ENCODE assay signal across 9 cellular contexts in the genomic region with DNA sequence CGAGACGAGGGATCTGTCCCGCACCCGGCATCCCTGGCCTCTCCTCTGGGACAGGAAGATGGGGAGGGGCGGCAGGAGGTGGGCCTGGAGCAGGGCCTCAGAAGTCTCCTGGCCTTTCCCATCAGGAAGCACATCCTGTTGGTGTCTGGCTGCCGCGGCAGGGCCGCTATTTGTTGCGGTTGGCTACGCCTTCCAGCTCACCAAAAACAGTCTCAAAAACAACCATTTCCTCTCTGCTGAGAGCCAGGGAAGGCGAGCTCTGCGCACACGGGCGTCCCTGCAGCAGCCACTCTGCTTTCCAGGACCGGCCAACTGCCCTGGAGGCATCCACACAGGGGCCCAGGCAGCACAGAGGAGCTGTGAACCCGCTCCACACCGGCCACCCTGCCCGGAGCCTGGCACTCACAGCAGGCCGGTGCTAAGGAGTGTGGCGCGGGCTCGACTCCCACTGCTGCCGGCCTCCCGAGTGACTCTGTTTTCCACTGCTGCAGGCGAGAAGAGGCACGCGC. TPM values are rescaled to one million over a fixed set of nuclear protein-coding genes. Genes with fewer than 3 reads are reported as not detected.
A peak's percentile ranks its signal among the peaks of the same experiment; 100 is the strongest.
DNase-seq lines count a peak whose midpoint lies in the region; ATAC-seq and TF ChIP-seq lines count a peak whose summit lies in the region.
"Had no signal": no experiment of that assay in that cellular context is flagged by ENCODE, and none has a peak within 500 bp of the region (broad histone marks: within the 10 kb centered on the region; RNA-seq: fewer than 3 reads in every experiment).

A gene (plus strand): TSS at position 224 of the 509 bp plus-strand sequence. CDS start 610 bp downstream, outside the sequence.

- H3K27ac ChIP-seq in right lobe of liver (peak within 1 kb of the TSS; percentile 51 to 75 (median 64)), tibial artery (peak within 1 kb of the TSS; percentile 86 to 92)
- H3K27ac ChIP-seq: A549 had no signal

- no peaks in the 10 kb centered on the region for H3K4me1 ChIP-seq in right lobe of liver
- H3K4me1 ChIP-seq in tibial artery, result peaks cover 0 to 76% (median 53%) of the 10 kb centered on the region in 4 donors
- H3K4me1 ChIP-seq: A549 had no signal

- H3K9me3 Mint-ChIP-seq in brain, result no peaks in the 10 kb centered on the region

- ATAC-seq in right lobe of liver (peak; percentile 51 to 63 (median 60)), GM18502 (IDR thresholded peaks at IDR 0.05; ENCODE audit: poor library complexity, unreplicated experiment) (no peak), GM21381 (IDR thresholded peaks at IDR 0.05; ENCODE audit: unreplicated experiment) (no peak)
- ATAC-seq: A549 had no signal

- H3K4me3 ChIP-seq in right lobe of liver (peak within 1 kb of the TSS; percentile 42 to 55 (median 50)), tibial artery (peak within 1 kb of the TSS; percentile 67 to 73)
- H3K4me3 ChIP-seq: A549 had no signal

- H3K36me3 Mint-ChIP-seq in brain, result no peaks in the 10 kb centered on the region

- H3K27ac Mint-ChIP-seq in brain, result no peak within 1 kb of the TSS

- H3K27me3 Mint-ChIP-seq in brain, result no peaks in the 10 kb centered on the region

- H3K36me3 ChIP-seq in right lobe of liver, result no peaks in the 10 kb centered on the region
- H3K36me3 ChIP-seq in tibial artery, result peaks cover 29 to 34% (median 32%) of the 10 kb centered on the region in 3 donors

- intact Hi-C loops in right lobe of liver (cut with DNase I), result no loop called here
- intact Hi-C loops in tibial artery (cut with DNase I; ENCODE audit: low total_unique reads), result no loop called here

- TF ChIP-seq CTCF in brain (conservative IDR thresholded peaks at IDR 0.05) (no peak), right lobe of liver (IDR thresholded peaks at IDR 0.05) (no peak), tibial artery (IDR thresholded peaks at IDR 0.05) (no peak)

- peak; percentile 67 for TF ChIP-seq POLR2A in right lobe of liver (IDR thresholded peaks at IDR 0.05)

- H3K4me3 Mint-ChIP-seq in brain, result no peak within 1 kb of the TSS

- no peaks in the 10 kb centered on the region for H3K4me1 Mint-ChIP-seq in brain

- WGBS in right lobe of liver (ENCODE audit: insufficient coverage, low coverage, low lambda C conversion rate, missing lambda C conversion rate), result 80% methylated on average over 1 of the region's 27 CpGs

- H3K27me3 ChIP-seq in right lobe of liver, result no peaks in the 10 kb centered on the region
- H3K27me3 ChIP-seq in tibial artery, result no peaks in the 10 kb centered on the region

- H3K9me3 ChIP-seq in right lobe of liver (no peaks in the 10 kb centered on the region), tibial artery (no peaks in the 10 kb centered on the region)
- H3K9me3 ChIP-seq: A549 had no signal

- peak; percentile 47 for DNase-seq in activated CD4-positive, alpha-beta T cell treated with anti-CD3 and anti-CD28 coated beads for 48 hours
- DNase-seq in activated CD4-positive, alpha-beta T cell treated with anti-CD3 and anti-CD28 coated beads for 1 hour, result no peak
- peak in 1 of 3 donors; percentile 75 for DNase-seq in right lobe of liver
- DNase-seq in tibial artery, result peak; percentile 72 to 90
- no peak for DNase-seq in cortex of kidney (lab: John Stamatoyannopoulos, UW)

RNA-seq across cellular contexts. Expression of the gene that starts here (rescaled TPM):
- polyA plus RNA-seq in brain (ENCODE audit: insufficient read depth, low read depth, low replicate concordance), result 11.1 TPM
- 10 to 100 TPM in 2 of 6 experiments, 1 to 10 TPM in 4; 4.7 to 18.7 (median 8.9) TPM for total RNA-seq in right lobe of liver
- polyA plus RNA-seq: A549 had no signal

Comparison
In these comparisons a context has a peak if more than half of its experiments do, and no peak if none do; other contexts are left out.
1. DNase-seq: peak in activated CD4-positive, alpha-beta T cell treated with anti-CD3 and anti-CD28 coated beads for 48 hours (single experiment) and tibial artery (2 of 2); none in activated CD4-positive, alpha-beta T cell treated with anti-CD3 and anti-CD28 coated beads for 1 hour (single experiment) and cortex of kidney (single experiment).
2. ATAC-seq: peak in right lobe of liver (4 of 4); none in GM18502 (single experiment) and GM21381 (single experiment).